In the genomic region with DNA sequence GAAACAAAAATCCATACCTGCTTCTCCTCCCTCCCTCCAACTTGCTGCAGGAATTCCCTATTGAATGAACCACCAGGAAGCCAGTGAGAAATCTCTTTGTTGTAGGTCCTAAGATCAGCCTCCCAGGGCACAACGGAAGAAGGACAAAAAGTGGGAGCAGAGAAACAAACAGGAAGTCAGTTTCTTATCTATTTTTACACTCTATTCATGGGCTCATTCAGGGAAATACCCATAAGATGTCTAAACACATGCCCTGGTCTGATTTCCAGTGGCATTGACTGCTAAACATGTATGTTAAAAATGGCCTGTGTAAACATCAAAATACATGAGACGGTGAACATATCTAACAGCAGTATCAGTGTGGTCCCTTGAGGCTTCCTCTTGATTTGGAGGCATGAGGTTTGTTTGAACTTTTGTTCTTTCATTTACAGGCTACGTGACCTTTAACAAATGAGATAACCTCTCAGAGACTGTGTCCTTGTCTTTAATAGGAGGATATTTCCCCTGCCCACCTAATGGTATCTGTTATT, we compare ENCODE assay signal across 12 cellular contexts. TPM values are rescaled to one million over a fixed set of nuclear protein-coding genes. Genes with fewer than 3 reads are reported as not detected.
DNase-seq lines count a peak whose midpoint lies in the region; ATAC-seq and TF ChIP-seq lines count a peak whose summit lies in the region.
"Had no signal": no experiment of that assay in that cellular context is flagged by ENCODE, and none has a peak within 500 bp of the region (broad histone marks: within the 10 kb centered on the region; RNA-seq: fewer than 3 reads in every experiment).

No MANE protein-coding gene starts in this region.

- peaks cover 67% of the 10 kb centered on the region for H3K4me1 Mint-ChIP-seq in activated CD4-positive, alpha-beta T cell treated with anti-CD3 and anti-CD28 coated beads, Interleukin-2, amount 10 ng/mL, durations not matched to agents 24 days and 14 days
- peaks cover 38% of the 10 kb centered on the region for H3K4me1 Mint-ChIP-seq in dendritic cell treated with granulocyte-macrophage colony-stimulating factor and Interleukin-4, amounts not matched to agents 40 ng/mL and 50 ng/mL, for 4 days (ENCODE audit: low read depth)
- peaks cover 19% of the 10 kb centered on the region for H3K4me1 Mint-ChIP-seq in stimulated activated memory B cell treated with anti-CD40 and anti-IgM and Interleukin-4, amounts not matched to agents 10 μg/mL and 1 μg/mL and 100 μg/mL, for 72 hours

- WGBS in thyroid gland, 2 donors, result 64 to 65% methylated on average over 3 of the region's 3 CpGs

- TF ChIP-seq POLR2A in thyroid gland (IDR thresholded peaks at IDR 0.05), result no peak

- peak; percentile 62 for DNase-seq in activated CD4-positive, alpha-beta T cell treated with anti-CD3 and anti-CD28 coated beads, Interleukin-2, amount 10 ng/mL, durations not matched to agents 24 days and 14 days
- DNase-seq in activated CD4-positive, alpha-beta T cell treated with anti-CD3 and anti-CD28 coated beads for 1 hour, result no peak
- DNase-seq in NCI-H146 (lab: John Stamatoyannopoulos, UW), result peak; percentile 7
- no peak for DNase-seq in NOMO-1 (lab: John Stamatoyannopoulos, UW; ENCODE audit: unreplicated experiment in 2 of 2)
- DNase-seq in thyroid gland, result no peak
- DNase-seq: esophagus squamous epithelium; NCI-H510A; Right ventricle myocardium superior; stimulated activated CD4-positive, alpha-beta T cell treated with anti-CD3 and anti-CD28 coated beads, Interleukin-12 subunit alpha, Interleukin-12 subunit beta, amount 100 ng/mL, for 4 hours had no signal

- H3K4me3 ChIP-seq in thyroid gland (replicated peaks in 1 of 3), result no peak overlapping the region
- H3K4me3 ChIP-seq: esophagus squamous epithelium had no signal

- H3K27ac Mint-ChIP-seq in activated CD4-positive, alpha-beta T cell treated with anti-CD3 and anti-CD28 coated beads, Interleukin-2, amount 10 ng/mL, durations not matched to agents 24 days and 14 days, result peak overlapping the region; percentile 86
- peak overlapping the region; percentile 44 for H3K27ac Mint-ChIP-seq in dendritic cell treated with granulocyte-macrophage colony-stimulating factor and Interleukin-4, amounts not matched to agents 40 ng/mL and 50 ng/mL, for 4 days
- H3K27ac Mint-ChIP-seq in stimulated activated memory B cell treated with anti-CD40 and anti-IgM and Interleukin-4, amounts not matched to agents 10 μg/mL and 1 μg/mL and 100 μg/mL, for 72 hours, result no peak overlapping the region

- H3K4me3 Mint-ChIP-seq in activated CD4-positive, alpha-beta T cell treated with anti-CD3 and anti-CD28 coated beads, Interleukin-2, amount 10 ng/mL, durations not matched to agents 24 days and 14 days, result peak overlapping the region; percentile 55
- H3K4me3 Mint-ChIP-seq in dendritic cell treated with granulocyte-macrophage colony-stimulating factor and Interleukin-4, amounts not matched to agents 40 ng/mL and 50 ng/mL, for 4 days, result no peak overlapping the region
- no peak overlapping the region for H3K4me3 Mint-ChIP-seq in stimulated activated memory B cell treated with anti-CD40 and anti-IgM and Interleukin-4, amounts not matched to agents 10 μg/mL and 1 μg/mL and 100 μg/mL, for 72 hours

- no peak for TF ChIP-seq CTCF in thyroid gland (IDR thresholded peaks at IDR 0.05)

- no peaks in the 10 kb centered on the region for H3K9me3 ChIP-seq in thyroid gland
- H3K9me3 ChIP-seq: esophagus squamous epithelium had no signal

- peaks cover 18% of the 10 kb centered on the region for H3K9me3 Mint-ChIP-seq in activated CD4-positive, alpha-beta T cell treated with anti-CD3 and anti-CD28 coated beads, Interleukin-2, amount 10 ng/mL, durations not matched to agents 24 days and 14 days
- H3K9me3 Mint-ChIP-seq in dendritic cell treated with granulocyte-macrophage colony-stimulating factor and Interleukin-4, amounts not matched to agents 40 ng/mL and 50 ng/mL, for 4 days, result peaks cover 9% of the 10 kb centered on the region
- no peaks in the 10 kb centered on the region for H3K9me3 Mint-ChIP-seq in stimulated activated memory B cell treated with anti-CD40 and anti-IgM and Interleukin-4, amounts not matched to agents 10 μg/mL and 1 μg/mL and 100 μg/mL, for 72 hours

- H3K27ac ChIP-seq in thyroid gland, result no peak overlapping the region
- H3K27ac ChIP-seq: esophagus squamous epithelium had no signal

- peak; percentile 54 for ATAC-seq in stimulated activated memory B cell treated with anti-CD40 and anti-IgM and Interleukin-4, amounts not matched to agents 10 μg/mL and 1 μg/mL and 100 μg/mL, for 72 hours
- ATAC-seq in HG03442 (IDR thresholded peaks at IDR 0.05; ENCODE audit: unreplicated experiment), result no peak

- no peaks in the 10 kb centered on the region for H3K36me3 ChIP-seq in thyroid gland
- H3K36me3 ChIP-seq: esophagus squamous epithelium had no signal

- H3K36me3 Mint-ChIP-seq in activated CD4-positive, alpha-beta T cell treated with anti-CD3 and anti-CD28 coated beads, Interleukin-2, amount 10 ng/mL, durations not matched to agents 24 days and 14 days (ENCODE audit: low read depth), result peaks cover 28% of the 10 kb centered on the region
- peaks cover 8% of the 10 kb centered on the region for H3K36me3 Mint-ChIP-seq in dendritic cell treated with granulocyte-macrophage colony-stimulating factor and Interleukin-4, amounts not matched to agents 40 ng/mL and 50 ng/mL, for 4 days (ENCODE audit: low read depth)
- H3K36me3 Mint-ChIP-seq in stimulated activated memory B cell treated with anti-CD40 and anti-IgM and Interleukin-4, amounts not matched to agents 10 μg/mL and 1 μg/mL and 100 μg/mL, for 72 hours, result no peaks in the 10 kb centered on the region

- no peaks in the 10 kb centered on the region for H3K27me3 Mint-ChIP-seq in activated CD4-positive, alpha-beta T cell treated with anti-CD3 and anti-CD28 coated beads, Interleukin-2, amount 10 ng/mL, durations not matched to agents 24 days and 14 days
- no peaks in the 10 kb centered on the region for H3K27me3 Mint-ChIP-seq in dendritic cell treated with granulocyte-macrophage colony-stimulating factor and Interleukin-4, amounts not matched to agents 40 ng/mL and 50 ng/mL, for 4 days
- no peaks in the 10 kb centered on the region for H3K27me3 Mint-ChIP-seq in stimulated activated memory B cell treated with anti-CD40 and anti-IgM and Interleukin-4, amounts not matched to agents 10 μg/mL and 1 μg/mL and 100 μg/mL, for 72 hours

- H3K4me1 ChIP-seq in thyroid gland, result no peaks in the 10 kb centered on the region
- H3K4me1 ChIP-seq: esophagus squamous epithelium had no signal

- H3K27me3 ChIP-seq in thyroid gland, result no peaks in the 10 kb centered on the region

- intact Hi-C loops in activated CD4-positive, alpha-beta T cell treated with anti-CD3 and anti-CD28 coated beads, Interleukin-2, amount 10 ng/mL, durations not matched to agents 24 days and 14 days (cut with micrococcal nuclease), result no loop called here
- intact Hi-C loops in dendritic cell treated with granulocyte-macrophage colony-stimulating factor and Interleukin-4, amounts not matched to agents 40 ng/mL and 50 ng/mL, for 4 days (cut with micrococcal nuclease), result loop anchor here (10.0 kb wide), 1 partner anchor 61 kb away; no protein-coding TSS in a partner anchor
- intact Hi-C loops in thyroid gland (cut with DNase I), result loop anchor here (10.0 kb wide), 1 partner anchor 141 kb away; no protein-coding TSS in a partner anchor

RNA-seq across cellular contexts. Expression of a gene that starts 18.8 kb away (rescaled TPM):
- total RNA-seq in activated CD4-positive, alpha-beta T cell treated with anti-CD3 and anti-CD28 coated beads, Interleukin-2, amount 10 ng/mL, durations not matched to agents 24 days and 14 days, result 8.1 and 8.3 TPM in 2 replicates
- total RNA-seq in thyroid gland, result 1 to 10 TPM in 1 of 4 donors, under 1 TPM in 3; 0.44 to 1.3 (median 0.70) TPM

RNA-seq across cellular contexts. Expression of a gene that starts 30.7 kb away (rescaled TPM):
- total RNA-seq in activated CD4-positive, alpha-beta T cell treated with anti-CD3 and anti-CD28 coated beads, Interleukin-2, amount 10 ng/mL, durations not matched to agents 24 days and 14 days, result 7.3 and 9.3 TPM in 2 replicates
- total RNA-seq in thyroid gland, result 10 to 100 TPM; 30.9 to 68.5 (median 43.3) TPM

Comparison
In these comparisons a context has a peak if more than half of its experiments do, and no peak if none do; other contexts are left out.
1. DNase-seq: peak in activated CD4-positive, alpha-beta T cell treated with anti-CD3 and anti-CD28 coated beads, Interleukin-2, amount 10 ng/mL, durations not matched to agents 24 days and 14 days (single experiment) and NCI-H146 (single experiment); none in activated CD4-positive, alpha-beta T cell treated with anti-CD3 and anti-CD28 coated beads for 1 hour (single experiment), NOMO-1 (0 of 2) and thyroid gland (0 of 2).